ENCODE assay signal across 6 cellular contexts in the genomic region with DNA sequence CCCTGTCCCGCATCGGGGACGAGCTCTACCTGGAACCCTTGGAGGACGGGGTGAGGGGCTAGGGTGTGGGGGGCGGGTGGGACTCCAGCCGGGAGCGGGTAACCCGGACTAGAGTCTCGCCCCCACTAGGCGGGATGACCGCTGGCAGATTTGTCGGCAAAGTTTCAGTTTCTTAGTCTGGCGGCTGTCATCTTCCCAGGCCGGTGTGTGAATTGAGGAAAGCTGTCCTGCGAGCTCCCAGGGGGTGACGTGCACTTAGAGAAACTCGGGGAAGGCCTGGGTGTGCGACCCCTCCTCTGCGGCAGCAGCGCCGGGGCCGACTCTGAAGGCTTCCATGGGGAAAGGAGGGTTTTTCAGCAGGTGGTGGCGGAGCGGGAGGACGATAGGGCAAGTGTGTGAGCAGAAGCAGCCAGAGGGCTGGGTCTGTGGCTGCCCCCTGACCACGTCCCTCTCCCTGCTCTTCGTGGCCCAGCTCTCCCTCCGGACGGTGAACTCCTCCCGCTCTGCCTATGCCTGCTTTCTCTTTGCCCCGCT. TPM values are rescaled to one million over a fixed set of nuclear protein-coding genes. Genes with fewer than 3 reads are reported as not detected.
DNase-seq lines count a peak whose midpoint lies in the region; TF ChIP-seq lines count a peak whose summit lies in the region.

No MANE protein-coding gene starts in this region.

- no peaks in the 10 kb centered on the region for H3K27me3 ChIP-seq in CD4-positive, alpha-beta memory T cell (ENCODE audit: insufficient read depth, low read length)
- H3K27me3 ChIP-seq in MG63 (no peaks in the 10 kb centered on the region), hepatocyte (no peaks in the 10 kb centered on the region), uterus (no peaks in the 10 kb centered on the region)

- H3K27me3 Mint-ChIP-seq in CD4-positive, alpha-beta memory T cell = no peaks in the 10 kb centered on the region

- TF ChIP-seq POLR2A in uterus (IDR thresholded peaks at IDR 0.05) = no peak

- H3K4me1 Mint-ChIP-seq in CD4-positive, alpha-beta memory T cell = peaks cover 27 to 53% (median 43%) of the 10 kb centered on the region in 4 donors

- CTCF ChIA-PET in CD4-positive, alpha-beta memory T cell (lab: Charles Lee; ENCODE audit: partially characterized antibody) = interaction anchor here (0.5 to 24.8 kb wide), 11 partner anchors 10 to 125 kb away, joined by 3 to 1065 read pairs (median 7); partner anchors contain the start of genes AIP, POLD4, PPP1CA and PTPRCAP

- peak overlapping the region; percentile 61 for H2AFZ ChIP-seq in hepatocyte

- H3K4me2 ChIP-seq in hepatocyte = peak overlapping the region; percentile 95

- POLR2A ChIA-PET in CD4-positive, alpha-beta memory T cell (lab: Charles Lee; ENCODE audit: partially characterized antibody) = interaction anchor here (0.9 to 21.5 kb wide), 31 partner anchors 9 to 152 kb away, joined by 3 to 2262 read pairs (median 7); partner anchors contain the start of genes AIP, CARNS1, CDK2AP2 and CLCF1

- peaks cover 25% of the 10 kb centered on the region for H3K4me1 ChIP-seq in CD4-positive, alpha-beta memory T cell (ENCODE audit: insufficient read depth, low read length)
- H3K4me1 ChIP-seq in hepatocyte (ENCODE audit: insufficient read depth) (peaks cover 6% of the 10 kb centered on the region), uterus (no peaks in the 10 kb centered on the region)

- intact Hi-C loops in CD4-positive, alpha-beta memory T cell (cut with micrococcal nuclease) = loop anchor here (1.0 kb wide), 1 partner anchor 9 kb away; the partner anchor contains the start of gene PPP1CA
- intact Hi-C loops in uterus (cut with DNase I; ENCODE audit: low total_unique reads) = no loop called here

- H3K27ac Mint-ChIP-seq in CD4-positive, alpha-beta memory T cell = peak overlapping the region; percentile 78 to 94 (median 87)

- peaks cover 3% of the 10 kb centered on the region for H3K36me3 ChIP-seq in CD4-positive, alpha-beta memory T cell (ENCODE audit: insufficient read depth, low read length)
- H3K36me3 ChIP-seq in MG63 (peaks cover 11% of the 10 kb centered on the region), hepatocyte (replicated peaks; ENCODE audit: insufficient read depth, low read depth) (no peaks in the 10 kb centered on the region), uterus (no peaks in the 10 kb centered on the region)

- H3K4me3 ChIP-seq in CD4-positive, alpha-beta memory T cell (ENCODE audit: low read length in 2 of 2) = peak overlapping the region; percentile 61 to 75
- H3K4me3 ChIP-seq in MG63 = peak overlapping the region; percentile 83
- H3K4me3 ChIP-seq in hepatocyte = peak overlapping the region; percentile 73
- H3K4me3 ChIP-seq in uterus = peak overlapping the region; percentile 55 to 76

- H3K9me3 Mint-ChIP-seq in CD4-positive, alpha-beta memory T cell = peaks cover 0 to 1% (median 0%) of the 10 kb centered on the region in 8 donors

- no peaks in the 10 kb centered on the region for H3K9me2 ChIP-seq in hepatocyte (replicated peaks; ENCODE audit: insufficient read depth)

- no peaks in the 10 kb centered on the region for H3K9me3 ChIP-seq in CD4-positive, alpha-beta memory T cell (ENCODE audit: control insufficient read depth in 1 of 2, low read length in 2 of 2)
- H3K9me3 ChIP-seq in MG63 = no peaks in the 10 kb centered on the region
- H3K9me3 ChIP-seq in hepatocyte (ENCODE audit: low read depth) = no peaks in the 10 kb centered on the region
- no peaks in the 10 kb centered on the region for H3K9me3 ChIP-seq in uterus

- TF ChIP-seq CTCF in hepatocyte (IDR thresholded peaks at IDR 0.05; ENCODE audit: poor library complexity) = no peak
- no peak for TF ChIP-seq CTCF in uterus (IDR thresholded peaks at IDR 0.05)

- peaks cover 11 to 19% of the 10 kb centered on the region in 2 donors for H3K36me3 Mint-ChIP-seq in CD4-positive, alpha-beta memory T cell

- H3K4me3 Mint-ChIP-seq in CD4-positive, alpha-beta memory T cell = peak overlapping the region; percentile 87 to 93 (median 91)

- H3K27ac ChIP-seq in CD4-positive, alpha-beta memory T cell (ENCODE audit: low read depth, low read length) = peak overlapping the region; percentile 79
- peak overlapping the region; percentile 74 for H3K27ac ChIP-seq in hepatocyte
- peak overlapping the region; percentile 65 to 84 for H3K27ac ChIP-seq in uterus

- H4K20me1 ChIP-seq in hepatocyte (ENCODE audit: insufficient read depth, poor library complexity, severe bottlenecking) = no peaks in the 10 kb centered on the region

- DNase-seq in CD4-positive, alpha-beta memory T cell = no peak
- DNase-seq in MG63 (no peak), hepatocyte (ENCODE audit: low spot score) (peak; percentile 47), uterus (no peak), SIG-M5 (lab: John Stamatoyannopoulos, UW) (no peak), NAMALWA (ENCODE audit: low spot score) (no peak)

- 12% methylated on average over 22 of the region's 31 CpGs for WGBS in hepatocyte (ENCODE audit: low lambda C conversion rate, missing lambda C conversion rate)

- H3K79me2 ChIP-seq in hepatocyte = peaks cover 21% of the 10 kb centered on the region

RNA-seq across cellular contexts. Expression of gene RAD9A, which starts 0.5 kb away (rescaled TPM):
- 10 to 100 TPM; 51.8 to 55.9 TPM for total RNA-seq in CD4-positive, alpha-beta memory T cell
- polyA plus RNA-seq in CD4-positive, alpha-beta memory T cell = 1 to 10 TPM; 6.7 to 8.3 TPM
- 1.7 and 17.6 TPM in 2 replicates for total RNA-seq in MG63 (2014; rRNA removed; shearing (Covaris generic); ENCODE audit: low replicate concordance)
- total RNA-seq in hepatocyte (17.3 and 24.0 TPM in 2 replicates), uterus (10 to 100 TPM in 2 of 4 donors, 1 to 10 TPM in 2; 2.6 to 37.3 (median 11.6) TPM)
- polyA plus RNA-seq in hepatocyte = 20.2 and 25.0 TPM in 2 replicates

RNA-seq across cellular contexts. Expression of gene PPP1CA, which starts 9.4 kb away (rescaled TPM):
- 100 to 1,000 TPM; 159 to 161 TPM for total RNA-seq in CD4-positive, alpha-beta memory T cell
- polyA plus RNA-seq in CD4-positive, alpha-beta memory T cell = 100 to 1,000 TPM; 474 to 774 TPM
- total RNA-seq in MG63 (2014; rRNA removed; shearing (Covaris generic); ENCODE audit: low replicate concordance) = 244 and 262 TPM in 2 replicates
- total RNA-seq in hepatocyte (146 and 152 TPM in 2 replicates), uterus (100 to 1,000 TPM in 1 of 4 donors, 10 to 100 TPM in 3; 15.9 to 180 (median 77.1) TPM)
- polyA plus RNA-seq in hepatocyte = 242 TPM in 2 replicates

RNA-seq across cellular contexts. Expression of gene TBC1D10C, which starts 11.6 kb away (rescaled TPM):
- total RNA-seq in CD4-positive, alpha-beta memory T cell = 100 to 1,000 TPM; 371 to 382 TPM
- polyA plus RNA-seq in CD4-positive, alpha-beta memory T cell = 100 to 1,000 TPM; 316 to 331 TPM
- not detected in 2 replicates for total RNA-seq in MG63 (2014; rRNA removed; shearing (Covaris generic); ENCODE audit: low replicate concordance)
- 0.16 TPM in 1 of 2 replicates, not detected in the other for total RNA-seq in hepatocyte
- 0.07 and 0.26 TPM in 2 replicates for polyA plus RNA-seq in hepatocyte
- total RNA-seq in uterus = 1 to 10 TPM in 2 of 4 donors, not detected in 2; 1.3 to 2.5 TPM

RNA-seq across cellular contexts. Expression of gene CLCF1, which starts 18.9 kb away (rescaled TPM):
- total RNA-seq in CD4-positive, alpha-beta memory T cell = 1 to 10 TPM; 5.4 to 6.4 TPM
- polyA plus RNA-seq in CD4-positive, alpha-beta memory T cell = 1 to 10 TPM in 1 of 2 donors, under 1 TPM in 1; 0.45 to 4.4 TPM
- 6.4 and 7.7 TPM in 2 replicates for total RNA-seq in MG63 (2014; rRNA removed; shearing (Covaris generic); ENCODE audit: low replicate concordance)
- total RNA-seq in hepatocyte (5.5 and 13.2 TPM in 2 replicates), uterus (10 to 100 TPM in 1 of 4 donors, 1 to 10 TPM in 2, under 1 TPM in 1; 0.77 to 19.3 (median 7.4) TPM)
- polyA plus RNA-seq in hepatocyte = 6.5 and 9.4 TPM in 2 replicates

RNA-seq across cellular contexts. Expression of gene CARNS1, which starts 23.2 kb away (rescaled TPM):
- 1 to 10 TPM; 2.3 to 3.3 TPM for total RNA-seq in CD4-positive, alpha-beta memory T cell
- under 1 TPM; 0.45 to 0.81 TPM for polyA plus RNA-seq in CD4-positive, alpha-beta memory T cell
- total RNA-seq in MG63 (2014; rRNA removed; shearing (Covaris generic); ENCODE audit: low replicate concordance) = not detected in 2 replicates
- total RNA-seq in hepatocyte (0.92 and 2.4 TPM in 2 replicates), uterus (1 to 10 TPM in 1 of 4 donors, under 1 TPM in 1, not detected in 2; 0.76 to 3.3 TPM)
- polyA plus RNA-seq in hepatocyte = 7.7 and 11.5 TPM in 2 replicates

Comparison
In these comparisons a context has a peak if more than half of its experiments do, and no peak if none do; other contexts are left out.
1. RNA of gene TBC1D10C, which starts 11.6 kb away (total RNA-seq): 371 to 382 TPM in CD4-positive, alpha-beta memory T cell; 1.3 to 2.5 TPM in uterus, not detected in MG63 and 0.16 TPM in hepatocyte; every median in the first group is over 100 times any median in the second.
2. Peak in every context shown above with its lines, with median percentiles within 50 percentile points of each other: H3K27ac ChIP-seq and H3K4me3 ChIP-seq.